In genomic region chr20:2914160-2914559, GRCh38 we compare ENCODE assay signal across 11 cellular contexts. TPM values are rescaled to one million over a fixed set of nuclear protein-coding genes. Genes with fewer than 3 reads are reported as not detected.
DNase-seq lines count a peak whose midpoint lies in the region; FAIRE-seq and TF ChIP-seq lines count a peak whose summit lies in the region.
"Had no signal": no experiment of that assay in that cellular context is flagged by ENCODE, and none has a peak within 500 bp of the region (broad histone marks: within the 10 kb centered on the region; RNA-seq: fewer than 3 reads in every experiment).

No MANE protein-coding gene starts in this region.

- H3K36me3 ChIP-seq in HEK293 (ENCODE audit: control insufficient read depth in 2 of 2, insufficient read depth in 1 of 2, low read length in 2 of 2) (peaks cover 0 to 10% of the 10 kb centered on the region in 2 experiments; a peak in 1 of 3 replicates), Peyer's patch (no peaks in the 10 kb centered on the region), hepatocyte (replicated peaks; ENCODE audit: insufficient read depth, low read depth) (no peaks in the 10 kb centered on the region), kidney (ENCODE audit: control insufficient read depth in 1 of 2, insufficient read depth in 2 of 2, low read length in 2 of 2) (no peaks in the 10 kb centered on the region)

- H3K4me3 ChIP-seq in HEK293 (ENCODE audit: low read depth, low read length) (no peak overlapping the region), Peyer's patch (no peak overlapping the region), hepatocyte (no peak overlapping the region), kidney (ENCODE audit: low read length in 2 of 2) (no peak overlapping the region)
- H3K4me3 ChIP-seq: lung had no signal

- no peak for FAIRE-seq in kidney (lab: Jason Lieb, UNC)
- FAIRE-seq: H54 had no signal

- DNase-seq in CMK (ENCODE audit: low read depth), result peak; percentile 18
- no peak for DNase-seq in Peyer's patch
- DNase-seq in hepatocyte (ENCODE audit: low spot score), result peak; percentile 43
- no peak for DNase-seq in activated T-cell treated with anti-CD3 and anti-CD28 coated beads for 4 hours
- DNase-seq in NCI-H1048 (lab: John Stamatoyannopoulos, UW), result no peak
- DNase-seq in KG1 (lab: John Stamatoyannopoulos, UW), result no peak
- DNase-seq in kidney, result no peak
- DNase-seq: NCI-H187 treated with DMSO at 0.1 percent for 48 hours had no signal

- H3K79me2 ChIP-seq in hepatocyte, result peaks cover 32% of the 10 kb centered on the region

- H3K9me3 ChIP-seq in HEK293 (ENCODE audit: control insufficient read depth, insufficient read depth, low read depth, low read length), result no peaks in the 10 kb centered on the region; the same call in 1 of the 2 replicates
- no peaks in the 10 kb centered on the region for H3K9me3 ChIP-seq in Peyer's patch
- H3K9me3 ChIP-seq in hepatocyte (ENCODE audit: low read depth), result no peaks in the 10 kb centered on the region
- H3K9me3 ChIP-seq in kidney (ENCODE audit: control insufficient read depth in 1 of 2, low read length in 2 of 2), result no peaks in the 10 kb centered on the region

- H3K9ac ChIP-seq in kidney (ENCODE audit: low read length in 2 of 2), result no peak overlapping the region

- POLR2A ChIA-PET in HEK293 (lab: Yijun Ruan, JAX), result interaction anchor here (0.6 kb wide), 1 partner anchor 305 kb away, joined by 4 read pairs; no protein-coding TSS in a partner anchor

- intact Hi-C loops in kidney (cut with DNase I), result no loop called here

- H3K9me2 ChIP-seq in hepatocyte (replicated peaks; ENCODE audit: insufficient read depth), result no peaks in the 10 kb centered on the region

- TF ChIP-seq CTCF in HEK293 (tag by site-specific recombination; IDR thresholded peaks at IDR 0.05) (peak; percentile 46; the same call in 1 of the 2 replicates), Peyer's patch (IDR thresholded peaks at IDR 0.05) (peak in 4 of 6 experiments; percentile 6 to 59 (median 49)), hepatocyte (IDR thresholded peaks at IDR 0.05; ENCODE audit: poor library complexity) (peak; percentile 49), kidney (IDR thresholded peaks at IDR 0.05; ENCODE audit: borderline replicate concordance, extremely low read depth, insufficient read depth) (no peak)

- H3K27me3 ChIP-seq in Peyer's patch, result no peaks in the 10 kb centered on the region
- H3K27me3 ChIP-seq in hepatocyte, result no peaks in the 10 kb centered on the region

- H3K27ac ChIP-seq in HEK293 (ENCODE audit: extremely low read depth, low read depth, low read length) (no peak overlapping the region), Peyer's patch (no peak overlapping the region), hepatocyte (no peak overlapping the region), kidney (ENCODE audit: low read depth in 2 of 2, low read length in 2 of 2) (no peak overlapping the region)

- H3K4me1 ChIP-seq in HEK293 (ENCODE audit: control insufficient read depth, insufficient read depth, low read length), result no peaks in the 10 kb centered on the region; the same call in 1 of the 2 replicates
- peaks cover 0 to 8% (median 0%) of the 10 kb centered on the region in 4 donors for H3K4me1 ChIP-seq in Peyer's patch
- H3K4me1 ChIP-seq in hepatocyte (ENCODE audit: insufficient read depth), result peaks cover 7% of the 10 kb centered on the region
- H3K4me1 ChIP-seq in kidney (ENCODE audit: control insufficient read depth in 1 of 2, insufficient read depth in 1 of 2, low read depth in 1 of 2, low read length in 2 of 2), result peaks cover 4 to 5% of the 10 kb centered on the region in 2 donors

- H2AFZ ChIP-seq in hepatocyte, result no peak overlapping the region

- no peak for TF ChIP-seq POLR2A in Peyer's patch (IDR thresholded peaks at IDR 0.05)

- CTCF ChIA-PET in HEK293 (lab: Yijun Ruan, JAX), result interaction anchor here (0.6 to 4.0 kb wide), 5 partner anchors 14 to 289 kb away, joined by 3 to 14 read pairs (median 4); no protein-coding TSS in a partner anchor

- no peaks in the 10 kb centered on the region for H4K20me1 ChIP-seq in hepatocyte (ENCODE audit: insufficient read depth, poor library complexity, severe bottlenecking)

- H3K4me2 ChIP-seq in hepatocyte, result no peak overlapping the region

TF ChIP-seq in HEK293, 187 proteins besides CTCF, POLR2A, EP300 and RAD21:
- TF ChIP-seq ZNF654 (tag by site-specific recombination; IDR thresholded peaks at IDR 0.05; ENCODE audit: low read depth) (peak; percentile 56), KLF16 (tag by site-specific recombination; IDR thresholded peaks at IDR 0.05) (no peak)
TF ChIP-seq in HEK293: peak in this region for 1.

RNA-seq across cellular contexts. Expression of gene PTPRA, which starts 40.9 kb away (rescaled TPM):
- 10 to 100 TPM; 22.8 to 52.8 (median 36.5) TPM for total RNA-seq in Peyer's patch
- 51.8 and 54.7 TPM in 2 replicates for total RNA-seq in hepatocyte
- polyA plus RNA-seq in hepatocyte, result 36.7 and 45.1 TPM in 2 replicates
- 70.3 TPM for total RNA-seq in kidney
- 33.1 TPM for polyA plus RNA-seq in kidney (ENCODE audit: insufficient read depth, low read depth, low replicate concordance)

Comparison
In these comparisons a context has a peak if more than half of its experiments do, and no peak if none do; other contexts are left out.
1. DNase-seq: peak in CMK (single experiment) and hepatocyte (single experiment); none in Peyer's patch (0 of 3), activated T-cell treated with anti-CD3 and anti-CD28 coated beads for 4 hours (single experiment), NCI-H1048 (single experiment), KG1 (single experiment) and kidney (single experiment).